19 cellular contexts compared by ENCODE assay signal in genomic region chr2:84953535-84953934, GRCh38. TPM values are rescaled to one million over a fixed set of nuclear protein-coding genes. Genes with fewer than 3 reads are reported as not detected.
DNase-seq lines count a peak whose midpoint lies in the region; ATAC-seq, FAIRE-seq and TF ChIP-seq lines count a peak whose summit lies in the region.
"Had no signal": no experiment of that assay in that cellular context is flagged by ENCODE, and none has a peak within 500 bp of the region (broad histone marks: within the 10 kb centered on the region; RNA-seq: fewer than 3 reads in every experiment).

No MANE protein-coding gene starts in this region.

- H2AK5ac ChIP-seq in H1 (ENCODE audit: low read depth, low read length), result no peak overlapping the region

- no peak overlapping the region for H4K5ac ChIP-seq in H1 (ENCODE audit: insufficient read length, low read depth, low read length)

- WGBS in HepG2 (ENCODE audit: low lambda C conversion rate), result 27% methylated on average over 3 of the region's 3 CpGs
- whole genome bisulfite sequencing in right lobe of liver (ENCODE audit: insufficient coverage, low coverage, low lambda C conversion rate, missing lambda C conversion rate), result 83% methylated on average over 3 of the region's 3 CpGs
- WGBS in H1 (ENCODE audit: extremely low coverage in 1 of 2, insufficient coverage in 1 of 2, insufficient read length in 1 of 2, insufficient replicate concordance in 2 of 2, low coverage in 1 of 2, low lambda C conversion rate in 2 of 2, missing lambda C conversion rate in 1 of 2), 2 experiments, result 86% methylated on average over 3 of the region's 3 CpGs; no CpG with 5 or more reads in 1 of the 2 experiments

- CTCF ChIA-PET in HepG2 (lab: Yijun Ruan, JAX; ENCODE audit: low intra/inter-chr PET ratio, low total read pairs), result no interaction called here
- CTCF ChIA-PET in H1 (lab: Charles Lee; ENCODE audit: partially characterized antibody), result interaction anchor here (0.6 to 2.2 kb wide), 2 partner anchors 21 to 28 kb away, joined by 3 to 11 read pairs; no protein-coding TSS in a partner anchor

- H3K27ac ChIP-seq in HepG2 (ENCODE audit: extremely low read length, insufficient read depth, low read length) (peak overlapping the region; percentile 66), right lobe of liver (no peak overlapping the region), H1 (ENCODE audit: low read depth, low read length) (no peak overlapping the region), colonic mucosa (no peak overlapping the region)
- H3K27ac ChIP-seq: BLaER1 treated with 17β-estradiol and CSF1 and Interleukin-3, amounts not matched to agents 10 nM and 100 nM had no signal

- H3K56ac ChIP-seq in H1 (replicated peaks; ENCODE audit: insufficient read length, low read depth, low read length), result no peak overlapping the region

- no peak overlapping the region for H3K4ac ChIP-seq in H1 (replicated peaks; ENCODE audit: insufficient read length, low read depth, low read length)

- H3K79me2 ChIP-seq in HepG2 (ENCODE audit: insufficient read depth, low read length), result no peaks in the 10 kb centered on the region
- H3K79me2 ChIP-seq in H1 (ENCODE audit: control insufficient read depth in 1 of 2, insufficient read depth in 2 of 2, low read length in 2 of 2), result no peaks in the 10 kb centered on the region

- H3K4me3 Mint-ChIP-seq in activated T-helper 1 cell treated with anti-CD3 and anti-CD28 coated beads, Interleukin-12 subunit alpha, Interleukin-12 subunit beta, Interleukin-2, Interleukin-4 antibody, amounts not matched to agents 30 ng/mL and 10 ng/mL and 1 ng/mL, durations not matched to agents 14 hours and 24 hours and 36 hours, result no peak overlapping the region
- H3K4me3 Mint-ChIP-seq: CD4-positive, CD25-positive, alpha-beta regulatory T cell had no signal

- FAIRE-seq in HepG2 (lab: Jason Lieb, UNC) (no peak), H1 (lab: Jason Lieb, UNC) (no peak)
- FAIRE-seq: D721Med, G401.6, GM12891, HTR-8/SVneo had no signal

- ATAC-seq in HepG2, result peak; percentile 58
- no peak for ATAC-seq in right lobe of liver
- ATAC-seq in HG02840 (IDR thresholded peaks at IDR 0.05; ENCODE audit: low FRiP score, unreplicated experiment), result no peak
- no peak for ATAC-seq in HG03139 (IDR thresholded peaks at IDR 0.05; ENCODE audit: unreplicated experiment)
- ATAC-seq: HCT116 had no signal

- intact Hi-C loops in HepG2 (cut with micrococcal nuclease; ENCODE audit: unreplicated experiment), result no loop called here
- intact Hi-C loops in right lobe of liver (cut with DNase I), result no loop called here
- intact Hi-C loops in activated T-helper 1 cell treated with anti-CD3 and anti-CD28 coated beads, Interleukin-12 subunit alpha, Interleukin-12 subunit beta, Interleukin-2, Interleukin-4 antibody, amounts not matched to agents 30 ng/mL and 10 ng/mL and 1 ng/mL, durations not matched to agents 14 hours and 24 hours and 36 hours (cut with micrococcal nuclease), result no loop called here
- intact Hi-C loops in colonic mucosa (cut with DNase I), result no loop called here

- H2BK12ac ChIP-seq in H1 (ENCODE audit: low read depth, low read length), result no peak overlapping the region; the same call in 1 of the 2 replicates

- no peak for TF ChIP-seq RAD21 in HepG2 (CRISPR knock-in tag; IDR thresholded peaks at IDR 0.05)
- no peak for TF ChIP-seq RAD21 in H1 (IDR thresholded peaks at IDR 0.05 in 1 of 2, conservative IDR thresholded peaks at IDR 0.05 in 1 of 2; ENCODE audit: low read depth in 2 of 2, low read length in 2 of 2)

- no peaks in the 10 kb centered on the region for H3K79me1 ChIP-seq in H1 (ENCODE audit: low read depth, low read length)

- no peaks in the 10 kb centered on the region for H3K23me2 ChIP-seq in H1 (ENCODE audit: low read depth, low read length)

- TF ChIP-seq POLR2A in HepG2 (IDR thresholded peaks at IDR 0.05; ENCODE audit: insufficient read depth in 1 of 2, low read depth in 2 of 2, low read length in 2 of 2), result no peak
- TF ChIP-seq POLR2A in right lobe of liver (IDR thresholded peaks at IDR 0.05), result no peak
- TF ChIP-seq POLR2A in H1 (IDR thresholded peaks at IDR 0.05; ENCODE audit: control extremely low read depth in 1 of 2, low read depth in 2 of 2, low read length in 2 of 2), result no peak

- H3K4me2 ChIP-seq in HepG2 (ENCODE audit: low read depth, low read length) (peak overlapping the region; percentile 65), H1 (ENCODE audit: insufficient read depth in 1 of 2, low read depth in 2 of 2, low read length in 2 of 2) (no peak overlapping the region)
- H3K4me2 ChIP-seq: BLaER1 treated with 17β-estradiol and CSF1 and Interleukin-3, amounts not matched to agents 10 nM and 100 nM had no signal

- H3K27me3 ChIP-seq in HepG2 (ENCODE audit: control insufficient read depth in 1 of 2, insufficient read depth in 2 of 2, low read length in 2 of 2) (no peaks in the 10 kb centered on the region; a peak in 1 of 5 replicates), right lobe of liver (no peaks in the 10 kb centered on the region), H1 (replicated peaks in 1 of 4; ENCODE audit: control insufficient read depth in 3 of 4, extremely low read depth in 1 of 4, insufficient read depth in 3 of 4, low read length in 3 of 4) (no peaks in the 10 kb centered on the region), colonic mucosa (no peaks in the 10 kb centered on the region)
- H3K27me3 ChIP-seq: BLaER1 treated with 17β-estradiol and CSF1 and Interleukin-3, amounts not matched to agents 10 nM and 100 nM had no signal

- no peak overlapping the region for H3K27ac Mint-ChIP-seq in activated T-helper 1 cell treated with anti-CD3 and anti-CD28 coated beads, Interleukin-12 subunit alpha, Interleukin-12 subunit beta, Interleukin-2, Interleukin-4 antibody, amounts not matched to agents 30 ng/mL and 10 ng/mL and 1 ng/mL, durations not matched to agents 14 hours and 24 hours and 36 hours
- H3K27ac Mint-ChIP-seq: CD4-positive, CD25-positive, alpha-beta regulatory T cell had no signal

- no peak overlapping the region for H2BK20ac ChIP-seq in H1 (ENCODE audit: low read length)

- DNase-seq in HepG2 (ENCODE audit: low spot score), result peak; percentile 75
- no peak for DNase-seq in right lobe of liver
- peak; percentile 89 for DNase-seq in SK-MEL-5 (ENCODE audit: low read depth, low spot score)
- DNase-seq in H1 (ENCODE audit: low read depth in 1 of 2, low spot score in 2 of 2), result no peak
- no peak for DNase-seq in activated T-helper 1 cell treated with anti-CD3 and anti-CD28 coated beads, Interleukin-12 subunit alpha, Interleukin-12 subunit beta, Interleukin-2, Interleukin-4 antibody, amounts not matched to agents 30 ng/mL and 10 ng/mL and 1 ng/mL, durations not matched to agents 14 hours and 24 hours and 36 hours (ENCODE audit: low spot score)
- DNase-seq in colonic mucosa, result no peak
- DNase-seq: ACHN; CD4-positive, CD25-positive, alpha-beta regulatory T cell; DMS153; DMS79 treated with DMSO at 0.1 percent for 48 hours; EL had no signal

- no peak overlapping the region for H3K14ac ChIP-seq in H1 (ENCODE audit: insufficient read length)

- no peak overlapping the region for H4K8ac ChIP-seq in H1 (ENCODE audit: extremely low read depth, insufficient read depth, low read length)

- H3K4me3 ChIP-seq in HepG2 (replicated peaks in 1 of 3; ENCODE audit: insufficient read depth in 1 of 3, low read depth in 2 of 3, low read length in 3 of 3), result no peak overlapping the region
- H3K4me3 ChIP-seq in right lobe of liver, result no peak overlapping the region
- H3K4me3 ChIP-seq in H1 (ENCODE audit: extremely low read depth in 1 of 4, insufficient read depth in 2 of 4, low read depth in 3 of 4, low read length in 4 of 4), result no peak overlapping the region
- H3K4me3 ChIP-seq in colonic mucosa, result no peak overlapping the region
- H3K4me3 ChIP-seq: BLaER1 treated with 17β-estradiol and CSF1 and Interleukin-3, amounts not matched to agents 10 nM and 100 nM had no signal

- peak overlapping the region; percentile 43; the same call in 1 of the 2 replicates for H3K18ac ChIP-seq in H1 (ENCODE audit: extremely low read depth, low read length)

- POLR2A ChIA-PET in HepG2 (lab: Yijun Ruan, JAX) (interaction anchor here (1.4 kb wide), 2 partner anchors 8 to 17 kb away, joined by 6 to 7 read pairs; partner anchors contain the start of gene KCMF1), H1 (lab: Charles Lee; ENCODE audit: partially characterized antibody) (interaction anchor here (1.3 to 12.0 kb wide), 4 partner anchors 9 to 73 kb away, joined by 3 to 288 read pairs (median 118); partner anchors contain the start of gene KCMF1)

- H2BK120ac ChIP-seq in H1 (replicated peaks; ENCODE audit: low read depth, low read length), result no peak overlapping the region

- H2BK15ac ChIP-seq in H1 (ENCODE audit: low read length), result no peak overlapping the region

- H3K9ac ChIP-seq in HepG2 (ENCODE audit: insufficient read depth, low read depth, low read length) (peak overlapping the region; percentile 33; the same call in 1 of the 2 replicates), H1 (replicated peaks in 1 of 4; ENCODE audit: extremely low read depth in 1 of 4, low read depth in 3 of 4, low read length in 3 of 4) (no peak overlapping the region), colonic mucosa (ENCODE audit: low read depth in 2 of 2, low read length in 2 of 2) (no peak overlapping the region)
- H3K9ac ChIP-seq: BLaER1 treated with 17β-estradiol and CSF1 and Interleukin-3, amounts not matched to agents 10 nM and 100 nM had no signal

- no peak overlapping the region for H4K91ac ChIP-seq in H1 (replicated peaks; ENCODE audit: insufficient read length, low read length)

- H2BK5ac ChIP-seq in H1 (ENCODE audit: low read depth, low read length), result no peak overlapping the region

- no peak for TF ChIP-seq EP300 in HepG2 (IDR thresholded peaks at IDR 0.05; ENCODE audit: low read depth in 2 of 2, low read length in 2 of 2)
- no peak for TF ChIP-seq EP300 in HepG2 (CRISPR knock-in tag; IDR thresholded peaks at IDR 0.05; ENCODE audit: borderline replicate concordance)
- no peak for TF ChIP-seq EP300 in H1 (IDR thresholded peaks at IDR 0.05; ENCODE audit: borderline replicate concordance in 1 of 2, low read depth in 2 of 2, low read length in 2 of 2)

- no TSS peak for BruUV-seq in HepG2 (replicated peaks; lab: Mats Ljungman, UMichigan)

- H3K36me3 ChIP-seq in HepG2 (replicated peaks in 1 of 2; ENCODE audit: control insufficient read depth in 1 of 2, insufficient read depth in 2 of 2, low read length in 2 of 2) (no peaks in the 10 kb centered on the region), right lobe of liver (no peaks in the 10 kb centered on the region), H1 (ENCODE audit: control insufficient read depth in 2 of 4, insufficient read depth in 4 of 4, low read length in 3 of 4) (no peaks in the 10 kb centered on the region), colonic mucosa (no peaks in the 10 kb centered on the region)

- H3K4me1 Mint-ChIP-seq in activated T-helper 1 cell treated with anti-CD3 and anti-CD28 coated beads, Interleukin-12 subunit alpha, Interleukin-12 subunit beta, Interleukin-2, Interleukin-4 antibody, amounts not matched to agents 30 ng/mL and 10 ng/mL and 1 ng/mL, durations not matched to agents 14 hours and 24 hours and 36 hours (ENCODE audit: low read depth), result peaks cover 15% of the 10 kb centered on the region

- H3K23ac ChIP-seq in H1 (ENCODE audit: insufficient read length), result no peak overlapping the region

- no peaks in the 10 kb centered on the region for H4K20me1 ChIP-seq in HepG2 (ENCODE audit: insufficient read depth, low read length)
- no peaks in the 10 kb centered on the region for H4K20me1 ChIP-seq in H1 (replicated peaks in 1 of 2; ENCODE audit: control insufficient read depth in 1 of 2, insufficient read depth in 2 of 2, low read length in 2 of 2)

- no peaks in the 10 kb centered on the region for H3K9me3 Mint-ChIP-seq in activated T-helper 1 cell treated with anti-CD3 and anti-CD28 coated beads, Interleukin-12 subunit alpha, Interleukin-12 subunit beta, Interleukin-2, Interleukin-4 antibody, amounts not matched to agents 30 ng/mL and 10 ng/mL and 1 ng/mL, durations not matched to agents 14 hours and 24 hours and 36 hours
- H3K9me3 Mint-ChIP-seq: CD4-positive, CD25-positive, alpha-beta regulatory T cell had no signal

- TF ChIP-seq CTCF in HepG2 (CRISPR knock-in tag; IDR thresholded peaks at IDR 0.05) (no peak), right lobe of liver (IDR thresholded peaks at IDR 0.05) (no peak), H1 (IDR thresholded peaks at IDR 0.05; ENCODE audit: control extremely low read depth in 1 of 3, insufficient read depth in 1 of 3, low read depth in 1 of 3, low read length in 3 of 3) (no peak), colonic mucosa (IDR thresholded peaks at IDR 0.05) (no peak)

- H3K9me3 ChIP-seq in HepG2 (ENCODE audit: low read length) (no peaks in the 10 kb centered on the region), right lobe of liver (no peaks in the 10 kb centered on the region), H1 (ENCODE audit: insufficient read depth in 2 of 2, low read depth in 1 of 2, low read length in 1 of 2) (no peaks in the 10 kb centered on the region), colonic mucosa (no peaks in the 10 kb centered on the region)
- H3K9me3 ChIP-seq: BLaER1 treated with 17β-estradiol and CSF1 and Interleukin-3, amounts not matched to agents 10 nM and 100 nM had no signal

- peaks cover 58% of the 10 kb centered on the region for H3K4me1 ChIP-seq in HepG2 (ENCODE audit: insufficient read depth, low read length)
- H3K4me1 ChIP-seq in right lobe of liver, result peaks cover 0 to 6% (median 0%) of the 10 kb centered on the region in 4 donors
- peaks cover 5 to 19% (median 16%) of the 10 kb centered on the region in 4 experiments; a peak in 6 of 7 replicates for H3K4me1 ChIP-seq in H1 (replicated peaks in 1 of 4; ENCODE audit: control insufficient read depth in 3 of 4, insufficient read depth in 4 of 4, low read length in 3 of 4)
- no peaks in the 10 kb centered on the region for H3K4me1 ChIP-seq in colonic mucosa

- H3K36me3 Mint-ChIP-seq in activated T-helper 1 cell treated with anti-CD3 and anti-CD28 coated beads, Interleukin-12 subunit alpha, Interleukin-12 subunit beta, Interleukin-2, Interleukin-4 antibody, amounts not matched to agents 30 ng/mL and 10 ng/mL and 1 ng/mL, durations not matched to agents 14 hours and 24 hours and 36 hours (ENCODE audit: low read depth), result peaks cover 22% of the 10 kb centered on the region
- H3K36me3 Mint-ChIP-seq: CD4-positive, CD25-positive, alpha-beta regulatory T cell had no signal

- H2AFZ ChIP-seq in HepG2 (ENCODE audit: low read length), result no peak overlapping the region
- H2AFZ ChIP-seq in H1 (ENCODE audit: low read length), result no peak overlapping the region

- in situ Hi-C loops in HepG2 (cut with HindIII; ENCODE audit: extremely low pct_ligation_motif_present, low pct_unique_long_range_greater_than_20kb) (no loop called here), SK-MEL-5 (cut with HindIII; ENCODE audit: low pct_unique_long_range_greater_than_20kb, low sequenced_read_pairs) (no loop called here)

- H3K27me3 Mint-ChIP-seq in activated T-helper 1 cell treated with anti-CD3 and anti-CD28 coated beads, Interleukin-12 subunit alpha, Interleukin-12 subunit beta, Interleukin-2, Interleukin-4 antibody, amounts not matched to agents 30 ng/mL and 10 ng/mL and 1 ng/mL, durations not matched to agents 14 hours and 24 hours and 36 hours (ENCODE audit: insufficient read depth), result no peaks in the 10 kb centered on the region
- H3K27me3 Mint-ChIP-seq: CD4-positive, CD25-positive, alpha-beta regulatory T cell had no signal

RNA-seq across cellular contexts. Expression of gene KCMF1, which starts 17.4 kb away (rescaled TPM):
- 62.1 and 64.6 TPM in 2 replicates for total RNA-seq in HepG2 (2016; rRNA removed; fragmentation: Illumina TruSeq; extraction: Trizol)
- total RNA-seq in HepG2 (2016; cell fraction: cytosol; rRNA removed; fragmentation: Illumina TruSeq; extraction: Trizol; ENCODE audit: low read depth), result 70.3 and 83.0 TPM in 2 replicates
- total RNA-seq in HepG2 (2016; cell fraction: insoluble cytoplasmic fraction; rRNA removed; fragmentation: Illumina TruSeq; extraction: Trizol), result 58.7 and 60.0 TPM in 2 replicates
- 130 and 138 TPM in 2 replicates for total RNA-seq in HepG2 (2016; cell fraction: membrane; rRNA removed; fragmentation: Illumina TruSeq; extraction: Trizol)
- total RNA-seq in HepG2 (2016; cell fraction: nucleus; rRNA removed; fragmentation: Illumina TruSeq; extraction: Trizol), result 26.8 and 30.5 TPM in 2 replicates
- 84.0 and 116 TPM in 2 replicates for polyA plus RNA-seq in HepG2 (2011; rRNA removed)
- 56.6 and 82.6 TPM in 2 replicates for polyA plus RNA-seq in HepG2 (2011; cell fraction: cytosol; rRNA removed)
- 32.2 and 32.7 TPM in 2 replicates for polyA plus RNA-seq in HepG2 (2011; cell fraction: nucleus; rRNA removed)
- 88.5 and 102 TPM in 2 replicates for polyA plus RNA-seq in HepG2 (2012)
- 102 and 116 TPM in 2 replicates for polyA plus RNA-seq in HepG2 (2016; cell fraction: cytosol; fragmentation: Illumina TruSeq; extraction: Trizol; ENCODE audit: low read depth)
- polyA plus RNA-seq in HepG2 (2016; cell fraction: insoluble cytoplasmic fraction; fragmentation: Illumina TruSeq; extraction: Trizol; ENCODE audit: low read depth), result 68.3 and 73.2 TPM in 2 replicates
- 124 and 125 TPM in 2 replicates for polyA plus RNA-seq in HepG2 (2016; cell fraction: membrane; fragmentation: Illumina TruSeq; extraction: Trizol; ENCODE audit: low read depth)
- 42.2 and 45.3 TPM in 2 replicates for polyA plus RNA-seq in HepG2 (2016; cell fraction: nucleus; fragmentation: Illumina TruSeq; extraction: Trizol; ENCODE audit: insufficient read depth, low read depth)
- polyA minus RNA-seq in HepG2 (2011; rRNA and poly(A)+ RNA removed; ENCODE audit: low replicate concordance), result 60.2 and 78.6 TPM in 2 replicates
- polyA minus RNA-seq in HepG2 (2011; cell fraction: cytosol; rRNA and poly(A)+ RNA removed), result 66.3 and 77.2 TPM in 2 replicates
- 32.3 and 45.8 TPM in 2 replicates for polyA minus RNA-seq in HepG2 (2011; cell fraction: nucleus; rRNA and poly(A)+ RNA removed)
- 10 to 100 TPM; 28.6 to 45.3 (median 35.4) TPM for total RNA-seq in right lobe of liver
- 86.3 and 98.3 TPM in 2 replicates for total RNA-seq in SK-MEL-5 (2014; rRNA removed; shearing (Covaris generic))
- 59.1 and 66.4 TPM in 2 replicates for polyA plus RNA-seq in SK-MEL-5 (2015; cell fraction: cytosol; rRNA removed)
- polyA plus RNA-seq in SK-MEL-5 (2015; cell fraction: nucleus; rRNA removed), result 23.2 and 31.9 TPM in 2 replicates
- 149 and 152 TPM in 2 replicates for total RNA-seq in H1 (2021; fragmentation: NEBNext Ultra II Directional; extraction: Animal tissue kit (Norgen Biotek cat#: 25700))
- polyA plus RNA-seq in H1 (2011; rRNA removed), result 55.8 and 86.9 TPM in 2 replicates
- 97.8 TPM for polyA plus RNA-seq in H1 (2011; cell fraction: cytosol; rRNA removed)
- 33.5 TPM for polyA plus RNA-seq in H1 (2011; cell fraction: nucleus; rRNA removed)
- polyA plus RNA-seq in H1 (2012, experiment 1 of 2), result 81.0 to 111 TPM (median 94.5 TPM) in 4 replicates
- 41.2 TPM for polyA plus RNA-seq in H1 (2012, experiment 2 of 2)
- polyA plus RNA-seq in H1 (2013, experiment 1 of 2), result 43.4 TPM
- polyA plus RNA-seq in H1 (2013, experiment 2 of 2), result 45.1 TPM
- polyA minus RNA-seq in H1 (2011; rRNA and poly(A)+ RNA removed), result 140 and 147 TPM in 2 replicates
- polyA minus RNA-seq in H1 (2011; cell fraction: cytosol; rRNA and poly(A)+ RNA removed), result 58.9 TPM
- polyA minus RNA-seq in H1 (2011; cell fraction: nucleus; rRNA and poly(A)+ RNA removed), result 50.0 TPM
- total RNA-seq in activated T-helper 1 cell treated with anti-CD3 and anti-CD28 coated beads, Interleukin-12 subunit alpha, Interleukin-12 subunit beta, Interleukin-2, Interleukin-4 antibody, amounts not matched to agents 30 ng/mL and 10 ng/mL and 1 ng/mL, durations not matched to agents 14 hours and 24 hours and 36 hours, result 98.1 and 108 TPM in 2 replicates
- 100 to 1,000 TPM in 1 of 2 donors, 10 to 100 TPM in 1; 96.2 to 118 TPM for total RNA-seq in colonic mucosa

RNA-seq across cellular contexts. Expression of gene TMSB10, which starts 48.1 kb away (rescaled TPM):
- total RNA-seq in HepG2 (2016; rRNA removed; fragmentation: Illumina TruSeq; extraction: Trizol) (708 and 754 TPM in 2 replicates), right lobe of liver (100 to 1,000 TPM in 5 of 6 experiments, 10 to 100 TPM in 1; 77.3 to 814 (median 270) TPM), colonic mucosa (1,000 to 10,000 TPM; 2,226 to 3,150 TPM)
- 577 and 682 TPM in 2 replicates for total RNA-seq in HepG2 (2016; cell fraction: cytosol; rRNA removed; fragmentation: Illumina TruSeq; extraction: Trizol; ENCODE audit: low read depth)
- total RNA-seq in HepG2 (2016; cell fraction: insoluble cytoplasmic fraction; rRNA removed; fragmentation: Illumina TruSeq; extraction: Trizol), result 702 and 711 TPM in 2 replicates
- total RNA-seq in HepG2 (2016; cell fraction: membrane; rRNA removed; fragmentation: Illumina TruSeq; extraction: Trizol), result 753 and 798 TPM in 2 replicates
- 206 and 246 TPM in 2 replicates for total RNA-seq in HepG2 (2016; cell fraction: nucleus; rRNA removed; fragmentation: Illumina TruSeq; extraction: Trizol)
- polyA plus RNA-seq in HepG2 (2011; rRNA removed) (528 and 665 TPM in 2 replicates), H1 (2011; rRNA removed) (593 and 852 TPM in 2 replicates)
- 1,060 and 1,065 TPM in 2 replicates for polyA plus RNA-seq in HepG2 (2011; cell fraction: cytosol; rRNA removed)
- polyA plus RNA-seq in HepG2 (2011; cell fraction: nucleus; rRNA removed), result 311 and 445 TPM in 2 replicates
- polyA plus RNA-seq in HepG2 (2012), result 917 and 1,099 TPM in 2 replicates
- polyA plus RNA-seq in HepG2 (2016; cell fraction: cytosol; fragmentation: Illumina TruSeq; extraction: Trizol; ENCODE audit: low read depth), result 700 and 865 TPM in 2 replicates
- polyA plus RNA-seq in HepG2 (2016; cell fraction: insoluble cytoplasmic fraction; fragmentation: Illumina TruSeq; extraction: Trizol; ENCODE audit: low read depth), result 669 and 773 TPM in 2 replicates
- polyA plus RNA-seq in HepG2 (2016; cell fraction: membrane; fragmentation: Illumina TruSeq; extraction: Trizol; ENCODE audit: low read depth), result 819 and 872 TPM in 2 replicates
- polyA plus RNA-seq in HepG2 (2016; cell fraction: nucleus; fragmentation: Illumina TruSeq; extraction: Trizol; ENCODE audit: insufficient read depth, low read depth), result 429 and 431 TPM in 2 replicates
- polyA minus RNA-seq in HepG2 (2011; rRNA and poly(A)+ RNA removed; ENCODE audit: low replicate concordance), result 67.4 and 236 TPM in 2 replicates
- polyA minus RNA-seq in HepG2 (2011; cell fraction: cytosol; rRNA and poly(A)+ RNA removed), result 123 and 157 TPM in 2 replicates
- polyA minus RNA-seq in HepG2 (2011; cell fraction: nucleus; rRNA and poly(A)+ RNA removed), result 35.6 and 38.8 TPM in 2 replicates
- total RNA-seq in SK-MEL-5 (2014; rRNA removed; shearing (Covaris generic)), result 2,807 and 3,205 TPM in 2 replicates
- polyA plus RNA-seq in SK-MEL-5 (2015; cell fraction: cytosol; rRNA removed), result 1,216 and 2,119 TPM in 2 replicates
- 98.5 and 120 TPM in 2 replicates for polyA plus RNA-seq in SK-MEL-5 (2015; cell fraction: nucleus; rRNA removed)
- total RNA-seq in H1 (2021; fragmentation: NEBNext Ultra II Directional; extraction: Animal tissue kit (Norgen Biotek cat#: 25700)), result 1,075 and 1,095 TPM in 2 replicates
- polyA plus RNA-seq in H1 (2011; cell fraction: cytosol; rRNA removed), result 1,307 TPM
- 850 TPM for polyA plus RNA-seq in H1 (2011; cell fraction: nucleus; rRNA removed)
- polyA plus RNA-seq in H1 (2012, experiment 1 of 2), result 1,219 to 1,602 TPM (median 1,382 TPM) in 4 replicates
- polyA plus RNA-seq in H1 (2012, experiment 2 of 2), result 5,019 TPM
- 1,059 TPM for polyA plus RNA-seq in H1 (2013, experiment 1 of 2)
- polyA plus RNA-seq in H1 (2013, experiment 2 of 2), result 1,056 TPM
- polyA minus RNA-seq in H1 (2011; rRNA and poly(A)+ RNA removed), result 80.7 and 118 TPM in 2 replicates
- polyA minus RNA-seq in H1 (2011; cell fraction: cytosol; rRNA and poly(A)+ RNA removed), result 145 TPM
- polyA minus RNA-seq in H1 (2011; cell fraction: nucleus; rRNA and poly(A)+ RNA removed), result 80.6 TPM
- 2,415 and 2,510 TPM in 2 replicates for total RNA-seq in activated T-helper 1 cell treated with anti-CD3 and anti-CD28 coated beads, Interleukin-12 subunit alpha, Interleukin-12 subunit beta, Interleukin-2, Interleukin-4 antibody, amounts not matched to agents 30 ng/mL and 10 ng/mL and 1 ng/mL, durations not matched to agents 14 hours and 24 hours and 36 hours

Comparison
In these comparisons a context has a peak if more than half of its experiments do, and no peak if none do; other contexts are left out.
1. DNase-seq: peak in HepG2 (single experiment) and SK-MEL-5 (single experiment); none in right lobe of liver (0 of 3), H1 (0 of 2), activated T-helper 1 cell treated with anti-CD3 and anti-CD28 coated beads, Interleukin-12 subunit alpha, Interleukin-12 subunit beta, Interleukin-2, Interleukin-4 antibody, amounts not matched to agents 30 ng/mL and 10 ng/mL and 1 ng/mL, durations not matched to agents 14 hours and 24 hours and 36 hours (single experiment) and colonic mucosa (single experiment).